ENCODE assay signal across 8 cellular contexts in genomic region chr9:37120840-37121335, GRCh38. TPM values are rescaled to one million over a fixed set of nuclear protein-coding genes. Genes with fewer than 3 reads are reported as not detected.
DNase-seq lines count a peak whose midpoint lies in the region; ATAC-seq and TF ChIP-seq lines count a peak whose summit lies in the region.
"Not testable (repeated sequence)": the region's sequence is repeated elsewhere in the genome, so short reads cannot be mapped to it uniquely, and the experiment has no call there.

No MANE protein-coding gene starts in this region.

- H3K36me3 ChIP-seq in heart right ventricle, upper lobe of left lung: not testable (repeated sequence)

- DNase-seq in GM03348 (ENCODE audit: low spot score): peak; percentile 16
- DNase-seq in H4 (ENCODE audit: low spot score): peak; percentile 12
- not testable (repeated sequence) for DNase-seq in heart right ventricle
- DNase-seq in neural crest cell (ENCODE audit: low read depth, low spot score): peak; percentile 6
- peak in 1 of 2 donors; percentile 32 for DNase-seq in upper lobe of left lung

- not testable (repeated sequence) for TF ChIP-seq POLR2A in upper lobe of left lung (IDR thresholded peaks at IDR 0.05)

- H3K27ac Mint-ChIP-seq in brain: peak overlapping the region; percentile 99 to 100 (median 99)
- peak overlapping the region; percentile 99 for H3K27ac Mint-ChIP-seq in neural crest cell (ENCODE audit: unreplicated experiment)

- not testable (repeated sequence) for H3K27me3 Mint-ChIP-seq in brain; neural crest cell (ENCODE audit: low read depth)

- H3K4me3 ChIP-seq in heart right ventricle: peak overlapping the region; percentile 77 to 99 (median 90)
- H3K4me3 ChIP-seq in upper lobe of left lung: peak overlapping the region; percentile 40 to 98 (median 92)

- peaks cover 0 to 25% (median 20%) of the 10 kb centered on the region in 9 donors for H3K4me1 ChIP-seq in heart right ventricle
- peaks cover 8 to 26% (median 14%) of the 10 kb centered on the region in 4 donors for H3K4me1 ChIP-seq in upper lobe of left lung

- H3K27ac ChIP-seq in heart right ventricle: peak overlapping the region; percentile 49 to 97 (median 93)
- H3K27ac ChIP-seq in upper lobe of left lung: peak overlapping the region; percentile 92 to 96 (median 96)

- H3K9me3 ChIP-seq in heart right ventricle, upper lobe of left lung: not testable (repeated sequence)

- H3K36me3 Mint-ChIP-seq in brain; neural crest cell (ENCODE audit: low read depth): not testable (repeated sequence)

- not testable (repeated sequence) for TF ChIP-seq CTCF in brain (conservative IDR thresholded peaks at IDR 0.05); heart right ventricle (IDR thresholded peaks at IDR 0.05); neural crest cell (conservative IDR thresholded peaks at IDR 0.05); upper lobe of left lung (IDR thresholded peaks at IDR 0.05)

- H3K9me3 Mint-ChIP-seq in brain, neural crest cell: not testable (repeated sequence)

- intact Hi-C loops in heart right ventricle (cut with DNase I): loop anchor here in 4 of 10 donors (1.0 to 10.0 kb wide), 4 partner anchors 42 to 46 kb away; no protein-coding TSS in a partner anchor

- H3K4me1 Mint-ChIP-seq in brain (peaks cover 38% of the 10 kb centered on the region), neural crest cell (peaks cover 26% of the 10 kb centered on the region)

- WGBS in heart right ventricle, 2 donors: 0 to 1% methylated on average over 23 of the region's 23 CpGs
- WGBS in upper lobe of left lung, 2 donors: 1% methylated on average over 23 of the region's 23 CpGs; no CpG with 5 or more reads in 1 of the 2 donors

- not testable (repeated sequence) for TF ChIP-seq EP300 in upper lobe of left lung (IDR thresholded peaks at IDR 0.05)

- peak overlapping the region; percentile 90 to 100 (median 97) for H3K4me3 Mint-ChIP-seq in brain
- peak overlapping the region; percentile 95 for H3K4me3 Mint-ChIP-seq in neural crest cell

- ATAC-seq in HG03521 (IDR thresholded peaks at IDR 0.05; ENCODE audit: unreplicated experiment) (peak; percentile 11), SK-N-SH treated with all-trans-retinoic acid at 6 μM for 48 hours (peak; percentile 71), heart right ventricle (peak; percentile 6 to 62 (median 24)), upper lobe of left lung (ENCODE audit: low FRiP score in 2 of 2) (peak; percentile 59 to 69)

- H3K27me3 ChIP-seq in heart right ventricle, upper lobe of left lung: not testable (repeated sequence)

RNA-seq across cellular contexts. Expression of gene ZCCHC7, which starts 0.5 kb away (rescaled TPM):
- 13.3 and 15.6 TPM in 2 replicates for total RNA-seq in H4 (2014; rRNA removed; shearing (Covaris generic))
- polyA plus RNA-seq in brain (ENCODE audit: insufficient read depth, low read depth, low replicate concordance) (8.1 TPM), heart right ventricle (1 to 10 TPM; 4.3 to 7.2 TPM)
- total RNA-seq in heart right ventricle (10 to 100 TPM in 5 of 10 donors, 1 to 10 TPM in 5; 7.8 to 11.9 (median 9.8) TPM), neural crest cell (21.6 and 21.9 TPM in 2 replicates), upper lobe of left lung (10 to 100 TPM; 11.1 to 44.0 (median 18.7) TPM)

Comparison
In these comparisons a context has a peak if more than half of its experiments do, and no peak if none do; other contexts are left out.
1. ATAC-seq: peak in every context shown above with its lines; median percentile 71 in SK-N-SH treated with all-trans-retinoic acid at 6 μM for 48 hours; 64 in upper lobe of left lung; 24 in heart right ventricle; 11 in HG03521.